Comparison of ENCODE assay signal across 1 cellular context in the genomic region with DNA sequence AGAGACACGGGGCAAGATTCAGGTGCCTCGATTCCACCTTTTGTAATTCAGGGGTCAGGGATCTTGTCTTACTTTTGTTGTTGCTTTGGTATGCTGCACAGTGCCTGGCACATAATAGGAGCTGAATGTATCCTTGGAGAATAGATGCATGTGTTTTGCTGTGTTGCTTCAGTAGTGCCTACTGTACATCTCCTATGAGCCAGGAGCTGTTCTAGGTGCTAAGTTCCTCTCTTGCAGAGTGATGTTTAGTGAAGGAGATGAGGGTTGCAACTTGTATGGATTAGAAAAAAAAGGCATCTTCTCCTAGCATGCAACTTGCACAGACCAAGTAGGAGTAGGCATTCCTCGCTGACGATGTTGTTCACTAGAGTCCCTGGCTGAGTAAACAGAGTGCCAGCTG.
TF ChIP-seq lines count a peak whose summit lies in the region.

No MANE protein-coding gene starts in this region.

TF ChIP-seq in HEK293, 187 proteins besides CTCF, POLR2A, EP300 and RAD21 (continued from another document):
- TF ChIP-seq, protein P1, sequence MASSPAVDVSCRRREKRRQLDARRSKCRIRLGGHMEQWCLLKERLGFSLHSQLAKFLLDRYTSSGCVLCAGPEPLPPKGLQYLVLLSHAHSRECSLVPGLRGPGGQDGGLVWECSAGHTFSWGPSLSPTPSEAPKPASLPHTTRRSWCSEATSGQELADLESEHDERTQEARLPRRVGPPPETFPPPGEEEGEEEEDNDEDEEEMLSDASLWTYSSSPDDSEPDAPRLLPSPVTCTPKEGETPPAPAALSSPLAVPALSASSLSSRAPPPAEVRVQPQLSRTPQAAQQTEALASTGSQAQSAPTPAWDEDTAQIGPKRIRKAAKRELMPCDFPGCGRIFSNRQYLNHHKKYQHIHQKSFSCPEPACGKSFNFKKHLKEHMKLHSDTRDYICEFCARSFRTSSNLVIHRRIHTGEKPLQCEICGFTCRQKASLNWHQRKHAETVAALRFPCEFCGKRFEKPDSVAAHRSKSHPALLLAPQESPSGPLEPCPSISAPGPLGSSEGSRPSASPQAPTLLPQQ (tag by site-specific recombination; IDR thresholded peaks at IDR 0.05) = no peak
- no peak for TF ChIP-seq ZNF174 (tag by site-specific recombination; IDR thresholded peaks at IDR 0.05)
TF ChIP-seq in HEK293: peak in this region for 1.
